ENCODE assay signal across 17 cellular contexts in the genomic region with DNA sequence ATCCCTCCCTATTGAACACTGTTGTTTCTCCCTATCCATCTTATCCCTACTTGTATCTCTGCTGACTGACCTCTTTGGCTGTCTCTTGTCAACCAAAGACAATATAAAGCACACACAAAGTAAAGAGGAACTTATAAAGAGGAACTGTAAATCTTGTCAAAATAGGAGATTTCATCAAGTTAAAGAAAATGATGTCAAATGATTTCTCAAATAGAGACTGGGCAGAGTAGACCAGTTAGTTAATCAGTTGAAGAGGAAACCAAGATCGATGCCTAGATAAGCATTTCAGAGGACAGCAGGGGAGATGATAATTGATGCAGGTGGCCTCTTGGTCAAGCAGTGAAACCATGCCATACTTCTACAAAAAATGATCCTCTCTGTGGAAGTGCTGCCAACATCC. TPM values are rescaled to one million over a fixed set of nuclear protein-coding genes. Genes with fewer than 3 reads are reported as not detected.
DNase-seq lines count a peak whose midpoint lies in the region; ATAC-seq, FAIRE-seq and TF ChIP-seq lines count a peak whose summit lies in the region.
"Had no signal": no experiment of that assay in that cellular context is flagged by ENCODE, and none has a peak within 500 bp of the region (broad histone marks: within the 10 kb centered on the region; RNA-seq: fewer than 3 reads in every experiment).

No MANE protein-coding gene starts in this region.

- peaks cover 94% of the 10 kb centered on the region for H3K4me1 ChIP-seq in HepG2 (ENCODE audit: insufficient read depth, low read length)

- peak; percentile 21 for FAIRE-seq in GM12892 (lab: Jason Lieb, UNC)
- FAIRE-seq in HepG2 (lab: Jason Lieb, UNC), result no peak
- FAIRE-seq: islet of Langerhans had no signal

- no peak overlapping the region for H3K9ac ChIP-seq in HepG2 (ENCODE audit: insufficient read depth, low read depth, low read length)

- peaks cover 25 to 78% of the 10 kb centered on the region in 2 experiments for H3K36me3 ChIP-seq in HepG2 (replicated peaks in 1 of 2; ENCODE audit: control insufficient read depth in 1 of 2, insufficient read depth in 2 of 2, low read length in 2 of 2)

- H3K4me2 ChIP-seq in HepG2 (ENCODE audit: low read depth, low read length), result no peak overlapping the region

- DNase-seq in GM12892 (ENCODE audit: insufficient read length) (no peak), NOMO-1 (lab: John Stamatoyannopoulos, UW; ENCODE audit: unreplicated experiment in 2 of 2) (peak; percentile 50 to 91), HepG2 (ENCODE audit: low spot score) (no peak), NCI-H226 (no peak), AG08395 (ENCODE audit: low spot score) (no peak)
- DNase-seq in activated naive CD8-positive, alpha-beta T cell treated with anti-CD3 and anti-CD28 coated beads, Interleukin-2, amount 50 U/mL, for 24 hours, result no peak
- DNase-seq: activated CD4-positive, alpha-beta memory T cell treated with anti-CD3 and anti-CD28 coated beads, Interleukin-2, amount 10 ng/mL, durations not matched to agents 7 days and 5 days; glutamatergic neuron; NCI-H1694 treated with DMSO at 0.1 percent for 48 hours; NCI-H524 treated with DMSO at 0.1 percent for 48 hours; stimulated activated naive CD8-positive, alpha-beta T cell treated with anti-CD3 and anti-CD28 coated beads, Interleukin-15, amount 100 ng/mL, for 72 hours; T1000 had no signal

- CTCF ChIA-PET in HepG2 (lab: Yijun Ruan, JAX; ENCODE audit: low intra/inter-chr PET ratio, low total read pairs), result no interaction called here

- peaks cover 1% of the 10 kb centered on the region for H3K4me1 Mint-ChIP-seq in activated naive CD8-positive, alpha-beta T cell treated with anti-CD3 and anti-CD28 coated beads, Interleukin-2, amount 50 U/mL, for 24 hours
- H3K4me1 Mint-ChIP-seq: activated CD4-positive, alpha-beta memory T cell treated with anti-CD3 and anti-CD28 coated beads, Interleukin-2, amount 10 ng/mL, durations not matched to agents 7 days and 5 days; stimulated activated naive CD8-positive, alpha-beta T cell treated with anti-CD3 and anti-CD28 coated beads, Interleukin-15, amount 100 ng/mL, for 72 hours had no signal

- no peak overlapping the region for H3K4me3 Mint-ChIP-seq in activated naive CD8-positive, alpha-beta T cell treated with anti-CD3 and anti-CD28 coated beads, Interleukin-2, amount 50 U/mL, for 24 hours
- H3K4me3 Mint-ChIP-seq: activated CD4-positive, alpha-beta memory T cell treated with anti-CD3 and anti-CD28 coated beads, Interleukin-2, amount 10 ng/mL, durations not matched to agents 7 days and 5 days; dendritic cell treated with granulocyte-macrophage colony-stimulating factor and Interleukin-4, amounts not matched to agents 40 ng/mL and 50 ng/mL, for 4 days; mesothelial cell of epicardium; stimulated activated naive CD8-positive, alpha-beta T cell treated with anti-CD3 and anti-CD28 coated beads, Interleukin-15, amount 100 ng/mL, for 72 hours had no signal

- H3K36me3 Mint-ChIP-seq in activated naive CD8-positive, alpha-beta T cell treated with anti-CD3 and anti-CD28 coated beads, Interleukin-2, amount 50 U/mL, for 24 hours (ENCODE audit: low read depth), result no peaks in the 10 kb centered on the region
- H3K36me3 Mint-ChIP-seq: mesothelial cell of epicardium had no signal

- WGBS in HepG2 (ENCODE audit: low lambda C conversion rate), result 89% methylated on average over 1 of the region's 1 CpG

- no TSS peak for BruUV-seq in HepG2 (replicated peaks; lab: Mats Ljungman, UMichigan)

- no peak for TF ChIP-seq CTCF in HepG2 (CRISPR knock-in tag; IDR thresholded peaks at IDR 0.05)

- no peaks in the 10 kb centered on the region for H3K27me3 Mint-ChIP-seq in activated naive CD8-positive, alpha-beta T cell treated with anti-CD3 and anti-CD28 coated beads, Interleukin-2, amount 50 U/mL, for 24 hours
- H3K27me3 Mint-ChIP-seq: activated CD4-positive, alpha-beta memory T cell treated with anti-CD3 and anti-CD28 coated beads, Interleukin-2, amount 10 ng/mL, durations not matched to agents 7 days and 5 days; dendritic cell treated with granulocyte-macrophage colony-stimulating factor and Interleukin-4, amounts not matched to agents 40 ng/mL and 50 ng/mL, for 4 days; stimulated activated naive CD8-positive, alpha-beta T cell treated with anti-CD3 and anti-CD28 coated beads, Interleukin-15, amount 100 ng/mL, for 72 hours had no signal

- TF ChIP-seq EP300 in HepG2 (IDR thresholded peaks at IDR 0.05; ENCODE audit: low read depth in 2 of 2, low read length in 2 of 2) (no peak), HepG2 (CRISPR knock-in tag; IDR thresholded peaks at IDR 0.05; ENCODE audit: borderline replicate concordance) (no peak)

- H3K79me2 ChIP-seq in HepG2 (ENCODE audit: insufficient read depth, low read length), result peaks cover 100% of the 10 kb centered on the region

- peak; percentile 69 for ATAC-seq in HG03097 (IDR thresholded peaks at IDR 0.05; ENCODE audit: low FRiP score, unreplicated experiment)
- no peak for ATAC-seq in HepG2
- ATAC-seq in activated naive CD8-positive, alpha-beta T cell treated with anti-CD3 and anti-CD28 coated beads, Interleukin-2, amount 50 U/mL, for 24 hours, result no peak
- ATAC-seq in GM18868 (IDR thresholded peaks at IDR 0.05; ENCODE audit: unreplicated experiment), result no peak
- ATAC-seq: stimulated activated naive CD8-positive, alpha-beta T cell treated with anti-CD3 and anti-CD28 coated beads, Interleukin-15, amount 100 ng/mL, for 72 hours had no signal

- no peaks in the 10 kb centered on the region for H3K9me3 ChIP-seq in HepG2 (ENCODE audit: low read length)

- intact Hi-C loops in HepG2 (cut with micrococcal nuclease; ENCODE audit: unreplicated experiment), result no loop called here

- in situ Hi-C loops in HepG2 (cut with HindIII; ENCODE audit: extremely low pct_ligation_motif_present, low pct_unique_long_range_greater_than_20kb), result no loop called here

- H3K27ac Mint-ChIP-seq in activated naive CD8-positive, alpha-beta T cell treated with anti-CD3 and anti-CD28 coated beads, Interleukin-2, amount 50 U/mL, for 24 hours, result no peak overlapping the region
- H3K27ac Mint-ChIP-seq: activated CD4-positive, alpha-beta memory T cell treated with anti-CD3 and anti-CD28 coated beads, Interleukin-2, amount 10 ng/mL, durations not matched to agents 7 days and 5 days; dendritic cell treated with granulocyte-macrophage colony-stimulating factor and Interleukin-4, amounts not matched to agents 40 ng/mL and 50 ng/mL, for 4 days; mesothelial cell of epicardium; stimulated activated naive CD8-positive, alpha-beta T cell treated with anti-CD3 and anti-CD28 coated beads, Interleukin-15, amount 100 ng/mL, for 72 hours had no signal

- no peak overlapping the region for H3K27ac ChIP-seq in HepG2 (ENCODE audit: extremely low read length, insufficient read depth, low read length)

- peaks cover 99% of the 10 kb centered on the region for H4K20me1 ChIP-seq in HepG2 (ENCODE audit: insufficient read depth, low read length)

- H3K27me3 ChIP-seq in HepG2 (ENCODE audit: control insufficient read depth in 1 of 2, insufficient read depth in 2 of 2, low read length in 2 of 2), result no peaks in the 10 kb centered on the region

- TF ChIP-seq POLR2A in GM12892 (IDR thresholded peaks at IDR 0.05; ENCODE audit: low read depth, low read length) (no peak), HepG2 (IDR thresholded peaks at IDR 0.05; ENCODE audit: insufficient read depth in 1 of 2, low read depth in 2 of 2, low read length in 2 of 2) (no peak)

- H3K4me3 ChIP-seq in HepG2 (replicated peaks in 1 of 3; ENCODE audit: insufficient read depth in 1 of 3, low read depth in 2 of 3, low read length in 3 of 3), result no peak overlapping the region

- POLR2A ChIA-PET in HepG2 (lab: Yijun Ruan, JAX), result interaction anchor here (1.4 kb wide), 1 partner anchor 10 kb away, joined by 3 read pairs; no protein-coding TSS in a partner anchor

- no peaks in the 10 kb centered on the region for H3K9me3 Mint-ChIP-seq in activated naive CD8-positive, alpha-beta T cell treated with anti-CD3 and anti-CD28 coated beads, Interleukin-2, amount 50 U/mL, for 24 hours
- H3K9me3 Mint-ChIP-seq: activated CD4-positive, alpha-beta memory T cell treated with anti-CD3 and anti-CD28 coated beads, Interleukin-2, amount 10 ng/mL, durations not matched to agents 7 days and 5 days; dendritic cell treated with granulocyte-macrophage colony-stimulating factor and Interleukin-4, amounts not matched to agents 40 ng/mL and 50 ng/mL, for 4 days; mesothelial cell of epicardium; stimulated activated naive CD8-positive, alpha-beta T cell treated with anti-CD3 and anti-CD28 coated beads, Interleukin-15, amount 100 ng/mL, for 72 hours had no signal

- no peak for TF ChIP-seq RAD21 in HepG2 (CRISPR knock-in tag; IDR thresholded peaks at IDR 0.05)

- no peak overlapping the region for H2AFZ ChIP-seq in HepG2 (ENCODE audit: low read length)

TF ChIP-seq in HepG2, 621 proteins besides CTCF, POLR2A, EP300 and RAD21 (continues in another document):
- peak; percentile 2 for TF ChIP-seq AGO2 (optimal IDR thresholded peaks at IDR 0.05; ENCODE audit: low read depth, low read length)
- 0 out of 2 replicates have a peak, but pooled peaks have one; percentile 31 for TF ChIP-seq RBFOX2 (IDR thresholded peaks at IDR 0.05; ENCODE audit: low read depth, low read length)
- 0 out of 2 replicates have a peak, but pooled peaks have one; percentile 3 for TF ChIP-seq POLR2AphosphoS5 (IDR thresholded peaks at IDR 0.05; ENCODE audit: low read depth, low read length)

RNA-seq across cellular contexts. Expression of a gene that starts 22.7 kb away (rescaled TPM):
- polyA plus RNA-seq in GM12892 (2012; ENCODE audit: missing spikeins), result 0.53 TPM
- total RNA-seq in HepG2 (2016; rRNA removed; fragmentation: Illumina TruSeq; extraction: Trizol), result 2.5 and 18.9 TPM in 2 replicates
- total RNA-seq in HepG2 (2016; cell fraction: cytosol; rRNA removed; fragmentation: Illumina TruSeq; extraction: Trizol; ENCODE audit: low read depth), result 0.30 and 0.35 TPM in 2 replicates
- 2.0 and 16.5 TPM in 2 replicates for total RNA-seq in HepG2 (2016; cell fraction: insoluble cytoplasmic fraction; rRNA removed; fragmentation: Illumina TruSeq; extraction: Trizol)
- total RNA-seq in HepG2 (2016; cell fraction: membrane; rRNA removed; fragmentation: Illumina TruSeq; extraction: Trizol), result 0.90 and 1.1 TPM in 2 replicates
- 66.8 and 83.4 TPM in 2 replicates for total RNA-seq in HepG2 (2016; cell fraction: nucleus; rRNA removed; fragmentation: Illumina TruSeq; extraction: Trizol)
- 1.3 TPM in 2 replicates for polyA plus RNA-seq in HepG2 (2011; rRNA removed)
- 0.05 TPM in 2 replicates for polyA plus RNA-seq in HepG2 (2011; cell fraction: cytosol; rRNA removed)
- 11.8 and 14.7 TPM in 2 replicates for polyA plus RNA-seq in HepG2 (2011; cell fraction: nucleus; rRNA removed)
- polyA plus RNA-seq in HepG2 (2012), result 1.9 and 2.0 TPM in 2 replicates
- polyA plus RNA-seq in HepG2 (2016; cell fraction: cytosol; fragmentation: Illumina TruSeq; extraction: Trizol; ENCODE audit: low read depth), result 0.01 and 0.02 TPM in 2 replicates
- polyA plus RNA-seq in HepG2 (2016; cell fraction: insoluble cytoplasmic fraction; fragmentation: Illumina TruSeq; extraction: Trizol; ENCODE audit: low read depth), result 0.15 and 0.17 TPM in 2 replicates
- polyA plus RNA-seq in HepG2 (2016; cell fraction: membrane; fragmentation: Illumina TruSeq; extraction: Trizol; ENCODE audit: low read depth), result 0.03 and 0.06 TPM in 2 replicates
- 8.4 and 10.5 TPM in 2 replicates for polyA plus RNA-seq in HepG2 (2016; cell fraction: nucleus; fragmentation: Illumina TruSeq; extraction: Trizol; ENCODE audit: insufficient read depth, low read depth)
- polyA minus RNA-seq in HepG2 (2011; rRNA and poly(A)+ RNA removed; ENCODE audit: low replicate concordance), result 0.05 and 36.1 TPM in 2 replicates
- 0.79 and 0.97 TPM in 2 replicates for polyA minus RNA-seq in HepG2 (2011; cell fraction: cytosol; rRNA and poly(A)+ RNA removed)
- polyA minus RNA-seq in HepG2 (2011; cell fraction: nucleus; rRNA and poly(A)+ RNA removed), result 112 and 125 TPM in 2 replicates

Comparison
In these comparisons a context has a peak if more than half of its experiments do, and no peak if none do; other contexts are left out.
1. DNase-seq: peak in NOMO-1 (2 of 2); none in GM12892 (single experiment), HepG2 (single experiment), NCI-H226 (single experiment), activated naive CD8-positive, alpha-beta T cell treated with anti-CD3 and anti-CD28 coated beads, Interleukin-2, amount 50 U/mL, for 24 hours (single experiment) and AG08395 (single experiment).